In the genomic region with DNA sequence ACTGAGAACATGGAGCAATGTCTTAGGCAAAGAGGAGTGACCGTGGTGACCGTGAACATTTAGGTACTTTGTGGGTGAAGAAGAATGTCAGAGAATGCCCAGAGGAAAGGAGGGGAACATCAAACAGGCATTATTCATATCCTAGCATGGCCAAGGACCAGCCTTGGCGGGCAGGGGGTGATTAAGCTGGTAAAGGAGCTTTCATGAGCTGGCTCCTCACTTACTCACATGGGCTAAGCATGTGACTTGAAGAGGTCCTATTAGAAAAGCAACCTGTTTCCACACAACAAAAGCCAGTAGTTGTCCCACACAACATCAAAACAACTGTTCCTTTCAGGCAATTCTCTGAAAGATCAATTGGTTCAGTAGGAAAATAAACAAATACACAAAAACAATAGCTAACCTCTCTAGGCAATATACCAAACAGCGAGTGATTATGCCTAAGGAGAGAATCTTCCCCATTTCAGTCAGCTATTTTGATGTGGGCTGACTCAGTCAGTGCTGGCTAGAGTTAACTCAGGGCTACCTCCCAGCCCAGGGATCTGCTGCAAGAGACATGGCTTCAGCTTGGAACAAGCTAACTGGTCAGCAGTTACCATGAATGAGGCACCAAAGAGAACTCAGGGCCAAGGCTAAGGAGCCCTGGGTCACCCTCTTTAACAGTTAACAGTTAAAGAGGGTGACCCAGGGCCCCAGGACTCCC, we compare ENCODE assay signal across 1 cellular context.
TF ChIP-seq lines count a peak whose summit lies in the region.

No MANE protein-coding gene starts in this region.

TF ChIP-seq in H1, 55 proteins besides CTCF, POLR2A, EP300 and RAD21:
- no peak for TF ChIP-seq RXRA (IDR thresholded peaks at IDR 0.05; ENCODE audit: insufficient read depth, low read depth, low read length)
- no peak for TF ChIP-seq TBP (IDR thresholded peaks at IDR 0.05; ENCODE audit: low read depth, low read length)
- TF ChIP-seq, protein P1, sequence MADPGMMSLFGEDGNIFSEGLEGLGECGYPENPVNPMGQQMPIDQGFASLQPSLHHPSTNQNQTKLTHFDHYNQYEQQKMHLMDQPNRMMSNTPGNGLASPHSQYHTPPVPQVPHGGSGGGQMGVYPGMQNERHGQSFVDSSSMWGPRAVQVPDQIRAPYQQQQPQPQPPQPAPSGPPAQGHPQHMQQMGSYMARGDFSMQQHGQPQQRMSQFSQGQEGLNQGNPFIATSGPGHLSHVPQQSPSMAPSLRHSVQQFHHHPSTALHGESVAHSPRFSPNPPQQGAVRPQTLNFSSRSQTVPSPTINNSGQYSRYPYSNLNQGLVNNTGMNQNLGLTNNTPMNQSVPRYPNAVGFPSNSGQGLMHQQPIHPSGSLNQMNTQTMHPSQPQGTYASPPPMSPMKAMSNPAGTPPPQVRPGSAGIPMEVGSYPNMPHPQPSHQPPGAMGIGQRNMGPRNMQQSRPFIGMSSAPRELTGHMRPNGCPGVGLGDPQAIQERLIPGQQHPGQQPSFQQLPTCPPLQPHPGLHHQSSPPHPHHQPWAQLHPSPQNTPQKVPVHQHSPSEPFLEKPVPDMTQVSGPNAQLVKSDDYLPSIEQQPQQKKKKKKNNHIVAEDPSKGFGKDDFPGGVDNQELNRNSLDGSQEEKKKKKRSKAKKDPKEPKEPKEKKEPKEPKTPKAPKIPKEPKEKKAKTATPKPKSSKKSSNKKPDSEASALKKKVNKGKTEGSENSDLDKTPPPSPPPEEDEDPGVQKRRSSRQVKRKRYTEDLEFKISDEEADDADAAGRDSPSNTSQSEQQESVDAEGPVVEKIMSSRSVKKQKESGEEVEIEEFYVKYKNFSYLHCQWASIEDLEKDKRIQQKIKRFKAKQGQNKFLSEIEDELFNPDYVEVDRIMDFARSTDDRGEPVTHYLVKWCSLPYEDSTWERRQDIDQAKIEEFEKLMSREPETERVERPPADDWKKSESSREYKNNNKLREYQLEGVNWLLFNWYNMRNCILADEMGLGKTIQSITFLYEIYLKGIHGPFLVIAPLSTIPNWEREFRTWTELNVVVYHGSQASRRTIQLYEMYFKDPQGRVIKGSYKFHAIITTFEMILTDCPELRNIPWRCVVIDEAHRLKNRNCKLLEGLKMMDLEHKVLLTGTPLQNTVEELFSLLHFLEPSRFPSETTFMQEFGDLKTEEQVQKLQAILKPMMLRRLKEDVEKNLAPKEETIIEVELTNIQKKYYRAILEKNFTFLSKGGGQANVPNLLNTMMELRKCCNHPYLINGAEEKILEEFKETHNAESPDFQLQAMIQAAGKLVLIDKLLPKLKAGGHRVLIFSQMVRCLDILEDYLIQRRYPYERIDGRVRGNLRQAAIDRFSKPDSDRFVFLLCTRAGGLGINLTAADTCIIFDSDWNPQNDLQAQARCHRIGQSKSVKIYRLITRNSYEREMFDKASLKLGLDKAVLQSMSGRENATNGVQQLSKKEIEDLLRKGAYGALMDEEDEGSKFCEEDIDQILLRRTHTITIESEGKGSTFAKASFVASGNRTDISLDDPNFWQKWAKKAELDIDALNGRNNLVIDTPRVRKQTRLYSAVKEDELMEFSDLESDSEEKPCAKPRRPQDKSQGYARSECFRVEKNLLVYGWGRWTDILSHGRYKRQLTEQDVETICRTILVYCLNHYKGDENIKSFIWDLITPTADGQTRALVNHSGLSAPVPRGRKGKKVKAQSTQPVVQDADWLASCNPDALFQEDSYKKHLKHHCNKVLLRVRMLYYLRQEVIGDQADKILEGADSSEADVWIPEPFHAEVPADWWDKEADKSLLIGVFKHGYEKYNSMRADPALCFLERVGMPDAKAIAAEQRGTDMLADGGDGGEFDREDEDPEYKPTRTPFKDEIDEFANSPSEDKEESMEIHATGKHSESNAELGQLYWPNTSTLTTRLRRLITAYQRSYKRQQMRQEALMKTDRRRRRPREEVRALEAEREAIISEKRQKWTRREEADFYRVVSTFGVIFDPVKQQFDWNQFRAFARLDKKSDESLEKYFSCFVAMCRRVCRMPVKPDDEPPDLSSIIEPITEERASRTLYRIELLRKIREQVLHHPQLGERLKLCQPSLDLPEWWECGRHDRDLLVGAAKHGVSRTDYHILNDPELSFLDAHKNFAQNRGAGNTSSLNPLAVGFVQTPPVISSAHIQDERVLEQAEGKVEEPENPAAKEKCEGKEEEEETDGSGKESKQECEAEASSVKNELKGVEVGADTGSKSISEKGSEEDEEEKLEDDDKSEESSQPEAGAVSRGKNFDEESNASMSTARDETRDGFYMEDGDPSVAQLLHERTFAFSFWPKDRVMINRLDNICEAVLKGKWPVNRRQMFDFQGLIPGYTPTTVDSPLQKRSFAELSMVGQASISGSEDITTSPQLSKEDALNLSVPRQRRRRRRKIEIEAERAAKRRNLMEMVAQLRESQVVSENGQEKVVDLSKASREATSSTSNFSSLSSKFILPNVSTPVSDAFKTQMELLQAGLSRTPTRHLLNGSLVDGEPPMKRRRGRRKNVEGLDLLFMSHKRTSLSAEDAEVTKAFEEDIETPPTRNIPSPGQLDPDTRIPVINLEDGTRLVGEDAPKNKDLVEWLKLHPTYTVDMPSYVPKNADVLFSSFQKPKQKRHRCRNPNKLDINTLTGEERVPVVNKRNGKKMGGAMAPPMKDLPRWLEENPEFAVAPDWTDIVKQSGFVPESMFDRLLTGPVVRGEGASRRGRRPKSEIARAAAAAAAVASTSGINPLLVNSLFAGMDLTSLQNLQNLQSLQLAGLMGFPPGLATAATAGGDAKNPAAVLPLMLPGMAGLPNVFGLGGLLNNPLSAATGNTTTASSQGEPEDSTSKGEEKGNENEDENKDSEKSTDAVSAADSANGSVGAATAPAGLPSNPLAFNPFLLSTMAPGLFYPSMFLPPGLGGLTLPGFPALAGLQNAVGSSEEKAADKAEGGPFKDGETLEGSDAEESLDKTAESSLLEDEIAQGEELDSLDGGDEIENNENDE (IDR thresholded peaks at IDR 0.05; ENCODE audit: insufficient replicate concordance, low read length): no peak
- TF ChIP-seq SIRT6 (IDR thresholded peaks at IDR 0.05; ENCODE audit: low read length): no peak
- no peak for TF ChIP-seq CTBP2 (IDR thresholded peaks at IDR 0.05; ENCODE audit: borderline replicate concordance, insufficient read depth, insufficient read length, low read length)
- TF ChIP-seq EGR1 (IDR thresholded peaks at IDR 0.05; ENCODE audit: borderline replicate concordance, low read depth, low read length): no peak
- no peak for TF ChIP-seq SP2 (IDR thresholded peaks at IDR 0.05; ENCODE audit: low read length)
- TF ChIP-seq CEBPB (IDR thresholded peaks at IDR 0.05; ENCODE audit: low read depth, low read length): no peak
- no peak for TF ChIP-seq SUZ12 (IDR thresholded peaks at IDR 0.05; ENCODE audit: low read length)
- TF ChIP-seq TCF12 (IDR thresholded peaks at IDR 0.05; ENCODE audit: low read depth, low read length): no peak
- TF ChIP-seq SAP30 (IDR thresholded peaks at IDR 0.05; ENCODE audit: insufficient read depth, insufficient replicate concordance, low read length): no peak
- TF ChIP-seq HDAC6 (IDR thresholded peaks at IDR 0.05; ENCODE audit: low read depth, low read length): no peak
- no peak for TF ChIP-seq GTF2F1 (IDR thresholded peaks at IDR 0.05; ENCODE audit: borderline replicate concordance, low read depth, low read length)
- TF ChIP-seq BACH1 (IDR thresholded peaks at IDR 0.05; ENCODE audit: low read length): no peak
- TF ChIP-seq RFX5 (IDR thresholded peaks at IDR 0.05; ENCODE audit: borderline replicate concordance, low read depth, low read length): no peak
- no peak for TF ChIP-seq PHF8 (conservative IDR thresholded peaks at IDR 0.05; ENCODE audit: low read depth, low read length)
- TF ChIP-seq, protein P2, sequence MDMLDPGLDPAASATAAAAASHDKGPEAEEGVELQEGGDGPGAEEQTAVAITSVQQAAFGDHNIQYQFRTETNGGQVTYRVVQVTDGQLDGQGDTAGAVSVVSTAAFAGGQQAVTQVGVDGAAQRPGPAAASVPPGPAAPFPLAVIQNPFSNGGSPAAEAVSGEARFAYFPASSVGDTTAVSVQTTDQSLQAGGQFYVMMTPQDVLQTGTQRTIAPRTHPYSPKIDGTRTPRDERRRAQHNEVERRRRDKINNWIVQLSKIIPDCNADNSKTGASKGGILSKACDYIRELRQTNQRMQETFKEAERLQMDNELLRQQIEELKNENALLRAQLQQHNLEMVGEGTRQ (IDR thresholded peaks at IDR 0.05; ENCODE audit: low read length): no peak
